8 cellular contexts compared by ENCODE assay signal in the genomic region with DNA sequence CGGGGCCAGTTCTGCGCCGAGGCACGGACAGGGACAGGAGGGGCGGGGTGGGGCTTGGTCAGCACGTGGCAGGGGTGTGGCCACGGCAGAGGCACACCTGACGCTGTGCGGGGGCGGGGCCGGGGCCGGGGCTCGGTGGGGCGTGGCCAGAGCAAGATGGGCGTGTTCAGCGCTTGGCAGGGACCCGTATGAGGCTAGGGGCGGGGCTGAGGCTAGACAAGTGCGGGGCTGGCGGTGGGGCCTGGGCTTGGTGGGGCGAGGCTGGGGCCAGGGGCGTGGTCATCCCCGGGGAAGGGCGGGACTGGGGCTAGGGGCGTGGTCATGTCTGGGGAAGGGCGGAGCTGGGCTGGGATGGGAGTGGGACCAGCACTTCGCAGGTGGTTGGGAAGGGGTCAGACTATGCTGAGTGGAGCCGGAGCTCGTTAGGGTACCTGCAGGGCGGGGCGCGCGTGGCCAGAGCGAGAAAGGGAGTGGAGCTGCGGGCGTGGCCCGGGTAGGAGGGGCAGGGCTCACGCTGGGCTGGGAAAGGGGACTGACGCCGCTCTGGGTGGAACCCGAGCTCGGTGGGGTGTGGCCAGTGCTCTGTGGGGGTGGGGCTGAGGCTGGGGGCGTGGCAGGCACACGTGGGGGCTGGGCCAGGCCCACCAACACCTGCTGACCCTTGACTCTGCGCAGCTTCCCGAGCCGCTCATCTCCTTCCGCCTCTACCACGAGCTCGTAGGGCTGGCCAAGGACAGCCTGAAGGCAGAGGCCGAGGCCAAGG. TPM values are rescaled to one million over a fixed set of nuclear protein-coding genes. Genes with fewer than 3 reads are reported as not detected.
DNase-seq lines count a peak whose midpoint lies in the region; ATAC-seq and TF ChIP-seq lines count a peak whose summit lies in the region.

No MANE protein-coding gene starts in this region.

- H3K4me1 ChIP-seq in CD8-positive, alpha-beta T cell (ENCODE audit: insufficient read depth, low read length) = peaks cover 84% of the 10 kb centered on the region
- H3K4me1 ChIP-seq in SK-N-SH (ENCODE audit: control insufficient read depth in 1 of 2, insufficient read depth in 2 of 2, low read depth in 1 of 2, low read length in 1 of 2) = peaks cover 0 to 22% of the 10 kb centered on the region in 2 experiments; a peak in 2 of 4 replicates

- H4K20me1 ChIP-seq in SK-N-SH (ENCODE audit: insufficient read depth) = no peaks in the 10 kb centered on the region

- peak; percentile 76 for ATAC-seq in CD8-positive, alpha-beta T cell
- ATAC-seq in HG02870 (IDR thresholded peaks at IDR 0.05; ENCODE audit: unreplicated experiment) (no peak), GM19035 (IDR thresholded peaks at IDR 0.05; ENCODE audit: unreplicated experiment) (no peak)

- peaks cover 40% of the 10 kb centered on the region for H3K4me1 Mint-ChIP-seq in CD8-positive, alpha-beta T cell (ENCODE audit: low read depth)

- no peak overlapping the region for H3K4me3 ChIP-seq in CD8-positive, alpha-beta T cell (ENCODE audit: low read depth, low read length)
- H3K4me3 ChIP-seq in SK-N-SH (ENCODE audit: low read depth in 2 of 2, low read length in 1 of 2) = peak overlapping the region; percentile 45 to 47

- peaks cover 76% of the 10 kb centered on the region for H3K36me3 ChIP-seq in CD8-positive, alpha-beta T cell (ENCODE audit: insufficient read depth, low read length)
- peaks cover 0 to under 1% of the 10 kb centered on the region in 2 experiments for H3K36me3 ChIP-seq in SK-N-SH (replicated peaks in 1 of 2; ENCODE audit: control insufficient read depth in 1 of 2, insufficient read depth in 2 of 2, low read length in 1 of 2)

- WGBS in SK-N-SH (ENCODE audit: low lambda C conversion rate) = 5% methylated on average over 17 of the region's 51 CpGs

- H3K27me3 Mint-ChIP-seq in CD8-positive, alpha-beta T cell (ENCODE audit: low read depth) = no peaks in the 10 kb centered on the region

- H3K9me2 ChIP-seq in SK-N-SH = no peaks in the 10 kb centered on the region

- no peak for TF ChIP-seq CTCF in CD8-positive, alpha-beta T cell (IDR thresholded peaks at IDR 0.05)
- TF ChIP-seq CTCF in SK-N-SH (IDR thresholded peaks at IDR 0.05) = no peak

- peak overlapping the region; percentile 42 for H3K27ac ChIP-seq in CD8-positive, alpha-beta T cell (ENCODE audit: low read depth, low read length)
- no peak overlapping the region for H3K27ac ChIP-seq in SK-N-SH (ENCODE audit: low read depth in 2 of 2, low read length in 1 of 2)

- peak overlapping the region; percentile 55 for H3K4me3 Mint-ChIP-seq in CD8-positive, alpha-beta T cell

- CTCF ChIA-PET in CD8-positive, alpha-beta T cell (lab: Charles Lee) = interaction anchor here (1.3 to 16.2 kb wide), 4 partner anchors 6 to 26 kb away, joined by 3 to 148 read pairs (median 44); partner anchors contain the start of gene ARHGAP45
- CTCF ChIA-PET in SK-N-SH (lab: Yijun Ruan, JAX) = interaction anchor here (0.7 to 3.2 kb wide), 9 partner anchors 8 to 113 kb away, joined by 3 to 24 read pairs (median 6); partner anchors contain the start of genes ABCA7, ARHGAP45 and CNN2

- POLR2A ChIA-PET in CD8-positive, alpha-beta T cell (lab: Charles Lee) = interaction anchor here (0.8 to 28.4 kb wide), 8 partner anchors 0 to 56 kb away, joined by 3 to 1023 read pairs (median 56); partner anchors contain the start of genes ABCA7, ARHGAP45, CNN2 and RNU6-2
- POLR2A ChIA-PET in SK-N-SH (lab: Yijun Ruan, JAX) = interaction anchor here (0.9 to 2.4 kb wide), 3 partner anchors 21 to 187 kb away, joined by 3 to 9 read pairs (median 4); partner anchors contain the start of genes CIRBP and GPX4

- H3K4me2 ChIP-seq in SK-N-SH = peak overlapping the region; percentile 82

- no peak overlapping the region for H3K9ac ChIP-seq in SK-N-SH

- H3K27me3 ChIP-seq in CD8-positive, alpha-beta T cell (ENCODE audit: insufficient read depth, low read length) = no peaks in the 10 kb centered on the region
- no peaks in the 10 kb centered on the region for H3K27me3 ChIP-seq in SK-N-SH (ENCODE audit: insufficient read depth)

- H3K36me3 Mint-ChIP-seq in CD8-positive, alpha-beta T cell = peaks cover 71% of the 10 kb centered on the region

- no peak overlapping the region for H2AFZ ChIP-seq in SK-N-SH (ENCODE audit: low read depth)

- H3K9me3 ChIP-seq in CD8-positive, alpha-beta T cell (ENCODE audit: low read length) = no peaks in the 10 kb centered on the region
- no peaks in the 10 kb centered on the region for H3K9me3 ChIP-seq in SK-N-SH

- TF ChIP-seq RAD21 in SK-N-SH (IDR thresholded peaks at IDR 0.05; ENCODE audit: low read length) = no peak

- peak; percentile 75 to 94 (median 84) for DNase-seq in CD8-positive, alpha-beta T cell
- DNase-seq in LoVo (ENCODE audit: low spot score) = peak; percentile 78
- DNase-seq in SK-N-SH = peak; percentile 92
- DNase-seq in activated naive CD8-positive, alpha-beta T cell treated with anti-CD3 and anti-CD28 coated beads, Interleukin-2, amount 50 U/mL, for 16 hours (ENCODE audit: low read depth, low spot score) = peak; percentile 46
- peak; percentile 53 for DNase-seq in iris pigment epithelial cell (ENCODE audit: low read depth)
- peak; percentile 67 to 72 for DNase-seq in stimulated activated CD4-positive, alpha-beta T cell treated with anti-CD3 and anti-CD28 coated beads, Interleukin-4, amount 100 ng/mL, for 4 hours

- no peak for TF ChIP-seq EP300 in SK-N-SH (IDR thresholded peaks at IDR 0.05; ENCODE audit: borderline replicate concordance in 1 of 2, low read depth in 1 of 2, low read length in 1 of 2)

- intact Hi-C loops in CD8-positive, alpha-beta T cell (cut with DNase I, micrococcal nuclease) = loop anchor here in 1 of 2 experiments (2.0 to 10.0 kb wide), 2 partner anchors 14 to 158 kb away; partner anchors contain the start of gene ARID3A

- H3F3A ChIP-seq in SK-N-SH (replicated peaks; ENCODE audit: insufficient read depth) = peaks cover 13% of the 10 kb centered on the region

- H3K79me2 ChIP-seq in SK-N-SH (ENCODE audit: insufficient read depth) = no peaks in the 10 kb centered on the region

- H3K9me3 Mint-ChIP-seq in CD8-positive, alpha-beta T cell = no peaks in the 10 kb centered on the region

- H3K27ac Mint-ChIP-seq in CD8-positive, alpha-beta T cell = peak overlapping the region; percentile 82

TF ChIP-seq in SK-N-SH, 30 proteins besides CTCF, POLR2A, EP300 and RAD21:
- TF ChIP-seq, protein P1, sequence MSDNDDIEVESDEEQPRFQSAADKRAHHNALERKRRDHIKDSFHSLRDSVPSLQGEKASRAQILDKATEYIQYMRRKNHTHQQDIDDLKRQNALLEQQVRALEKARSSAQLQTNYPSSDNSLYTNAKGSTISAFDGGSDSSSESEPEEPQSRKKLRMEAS (IDR thresholded peaks at IDR 0.05; ENCODE audit: low read depth) = 0 out of 2 replicates have a peak, but pooled peaks have one; percentile 22
- TF ChIP-seq NRF1 (IDR thresholded peaks at IDR 0.05; ENCODE audit: low read depth, low read length) = no peak
- no peak for TF ChIP-seq TEAD4 (IDR thresholded peaks at IDR 0.05; ENCODE audit: borderline replicate concordance, insufficient read depth)
- TF ChIP-seq YY1 (IDR thresholded peaks at IDR 0.05; ENCODE audit: low read depth) = no peak
- TF ChIP-seq POLR2AphosphoS5 (IDR thresholded peaks at IDR 0.05; ENCODE audit: low read depth, low read length) = no peak

RNA-seq across cellular contexts. Expression of gene POLR2E, which starts 12.8 kb away (rescaled TPM):
- 10 to 100 TPM; 75.3 to 76.2 TPM for total RNA-seq in CD8-positive, alpha-beta T cell
- polyA plus RNA-seq in SK-N-SH (2012; rRNA removed) = 238 and 283 TPM in 2 replicates
- polyA plus RNA-seq in SK-N-SH (2012; cell fraction: cytosol; rRNA removed) = 143 and 208 TPM in 2 replicates
- 134 and 138 TPM in 2 replicates for polyA plus RNA-seq in SK-N-SH (2012; cell fraction: nucleus; rRNA removed)

RNA-seq across cellular contexts. Expression of gene ARHGAP45, which starts 15.4 kb away (rescaled TPM):
- 100 to 1,000 TPM; 901 to 938 TPM for total RNA-seq in CD8-positive, alpha-beta T cell
- 2.8 and 4.2 TPM in 2 replicates for polyA plus RNA-seq in SK-N-SH (2012; rRNA removed)
- polyA plus RNA-seq in SK-N-SH (2012; cell fraction: cytosol; rRNA removed) = 1.7 and 2.5 TPM in 2 replicates
- polyA plus RNA-seq in SK-N-SH (2012; cell fraction: nucleus; rRNA removed) = 5.9 and 9.7 TPM in 2 replicates

RNA-seq across cellular contexts. Expression of gene GPX4, which starts 21.4 kb away (rescaled TPM):
- total RNA-seq in CD8-positive, alpha-beta T cell = 100 to 1,000 TPM; 172 to 174 TPM
- 566 and 925 TPM in 2 replicates for polyA plus RNA-seq in SK-N-SH (2012; rRNA removed)
- polyA plus RNA-seq in SK-N-SH (2012; cell fraction: cytosol; rRNA removed) = 591 and 700 TPM in 2 replicates
- polyA plus RNA-seq in SK-N-SH (2012; cell fraction: nucleus; rRNA removed) = 511 and 671 TPM in 2 replicates

RNA-seq across cellular contexts. Expression of gene ABCA7, which starts 42.4 kb away (rescaled TPM):
- 10 to 100 TPM; 93.3 to 98.0 TPM for total RNA-seq in CD8-positive, alpha-beta T cell
- polyA plus RNA-seq in SK-N-SH (2012; rRNA removed) = 7.8 and 8.3 TPM in 2 replicates
- polyA plus RNA-seq in SK-N-SH (2012; cell fraction: cytosol; rRNA removed) = 3.1 and 3.9 TPM in 2 replicates
- polyA plus RNA-seq in SK-N-SH (2012; cell fraction: nucleus; rRNA removed) = 53.6 and 91.8 TPM in 2 replicates

RNA-seq across cellular contexts. Expression of gene CNN2, which starts 55.9 kb away (rescaled TPM):
- total RNA-seq in CD8-positive, alpha-beta T cell = 100 to 1,000 TPM; 382 to 392 TPM
- 152 and 279 TPM in 2 replicates for polyA plus RNA-seq in SK-N-SH (2012; rRNA removed)
- polyA plus RNA-seq in SK-N-SH (2012; cell fraction: cytosol; rRNA removed) = 125 and 167 TPM in 2 replicates
- 199 and 204 TPM in 2 replicates for polyA plus RNA-seq in SK-N-SH (2012; cell fraction: nucleus; rRNA removed)
